Comparison of ENCODE assay signal across 1 cellular context in the genomic region with DNA sequence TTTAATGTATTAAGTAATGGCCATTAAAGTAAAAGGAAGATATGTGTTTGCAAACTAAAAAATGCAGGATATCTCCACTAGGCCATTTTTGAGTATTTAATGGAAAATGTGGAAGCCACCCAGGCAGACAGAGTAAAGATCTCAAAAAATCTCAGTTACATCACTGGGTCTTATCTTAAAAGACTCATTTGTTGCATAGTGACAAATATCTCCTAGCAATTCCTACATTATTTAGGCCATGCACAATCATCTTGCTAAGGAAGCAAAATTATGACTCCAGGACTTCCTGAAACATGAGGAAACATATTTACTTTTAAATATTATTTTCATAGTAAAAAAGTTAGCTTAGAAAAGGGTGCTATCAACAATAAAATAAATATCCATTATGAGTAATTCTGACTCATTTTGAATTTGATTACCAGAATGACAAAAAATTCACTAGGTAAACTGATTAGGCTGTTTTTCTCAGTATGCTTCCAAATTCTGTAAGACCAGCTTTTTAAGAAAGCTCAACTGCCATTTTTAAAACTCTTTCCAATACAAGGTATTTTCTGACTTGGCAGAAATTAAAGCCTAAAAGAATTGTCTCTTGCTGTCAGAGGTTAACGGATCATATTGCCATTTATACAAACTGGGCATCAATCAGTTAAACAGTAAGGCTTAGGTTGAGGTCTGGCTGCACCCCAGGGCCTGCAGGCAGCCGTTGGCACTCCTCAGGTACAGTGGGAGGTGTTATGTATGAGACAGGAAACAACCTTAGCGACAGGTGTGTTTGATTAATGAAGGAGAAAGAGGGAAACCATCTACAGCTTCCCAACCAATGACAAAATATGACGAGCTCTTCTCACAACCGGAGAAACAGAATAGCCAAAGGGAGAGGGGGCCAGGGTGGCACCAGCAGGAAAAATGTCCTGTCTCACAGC.
TF ChIP-seq lines count a peak whose summit lies in the region.

No MANE protein-coding gene starts in this region.

TF ChIP-seq in GM23338, 12 proteins besides CTCF, POLR2A, EP300 and RAD21 (continued from another document):
- TF ChIP-seq, protein P1, sequence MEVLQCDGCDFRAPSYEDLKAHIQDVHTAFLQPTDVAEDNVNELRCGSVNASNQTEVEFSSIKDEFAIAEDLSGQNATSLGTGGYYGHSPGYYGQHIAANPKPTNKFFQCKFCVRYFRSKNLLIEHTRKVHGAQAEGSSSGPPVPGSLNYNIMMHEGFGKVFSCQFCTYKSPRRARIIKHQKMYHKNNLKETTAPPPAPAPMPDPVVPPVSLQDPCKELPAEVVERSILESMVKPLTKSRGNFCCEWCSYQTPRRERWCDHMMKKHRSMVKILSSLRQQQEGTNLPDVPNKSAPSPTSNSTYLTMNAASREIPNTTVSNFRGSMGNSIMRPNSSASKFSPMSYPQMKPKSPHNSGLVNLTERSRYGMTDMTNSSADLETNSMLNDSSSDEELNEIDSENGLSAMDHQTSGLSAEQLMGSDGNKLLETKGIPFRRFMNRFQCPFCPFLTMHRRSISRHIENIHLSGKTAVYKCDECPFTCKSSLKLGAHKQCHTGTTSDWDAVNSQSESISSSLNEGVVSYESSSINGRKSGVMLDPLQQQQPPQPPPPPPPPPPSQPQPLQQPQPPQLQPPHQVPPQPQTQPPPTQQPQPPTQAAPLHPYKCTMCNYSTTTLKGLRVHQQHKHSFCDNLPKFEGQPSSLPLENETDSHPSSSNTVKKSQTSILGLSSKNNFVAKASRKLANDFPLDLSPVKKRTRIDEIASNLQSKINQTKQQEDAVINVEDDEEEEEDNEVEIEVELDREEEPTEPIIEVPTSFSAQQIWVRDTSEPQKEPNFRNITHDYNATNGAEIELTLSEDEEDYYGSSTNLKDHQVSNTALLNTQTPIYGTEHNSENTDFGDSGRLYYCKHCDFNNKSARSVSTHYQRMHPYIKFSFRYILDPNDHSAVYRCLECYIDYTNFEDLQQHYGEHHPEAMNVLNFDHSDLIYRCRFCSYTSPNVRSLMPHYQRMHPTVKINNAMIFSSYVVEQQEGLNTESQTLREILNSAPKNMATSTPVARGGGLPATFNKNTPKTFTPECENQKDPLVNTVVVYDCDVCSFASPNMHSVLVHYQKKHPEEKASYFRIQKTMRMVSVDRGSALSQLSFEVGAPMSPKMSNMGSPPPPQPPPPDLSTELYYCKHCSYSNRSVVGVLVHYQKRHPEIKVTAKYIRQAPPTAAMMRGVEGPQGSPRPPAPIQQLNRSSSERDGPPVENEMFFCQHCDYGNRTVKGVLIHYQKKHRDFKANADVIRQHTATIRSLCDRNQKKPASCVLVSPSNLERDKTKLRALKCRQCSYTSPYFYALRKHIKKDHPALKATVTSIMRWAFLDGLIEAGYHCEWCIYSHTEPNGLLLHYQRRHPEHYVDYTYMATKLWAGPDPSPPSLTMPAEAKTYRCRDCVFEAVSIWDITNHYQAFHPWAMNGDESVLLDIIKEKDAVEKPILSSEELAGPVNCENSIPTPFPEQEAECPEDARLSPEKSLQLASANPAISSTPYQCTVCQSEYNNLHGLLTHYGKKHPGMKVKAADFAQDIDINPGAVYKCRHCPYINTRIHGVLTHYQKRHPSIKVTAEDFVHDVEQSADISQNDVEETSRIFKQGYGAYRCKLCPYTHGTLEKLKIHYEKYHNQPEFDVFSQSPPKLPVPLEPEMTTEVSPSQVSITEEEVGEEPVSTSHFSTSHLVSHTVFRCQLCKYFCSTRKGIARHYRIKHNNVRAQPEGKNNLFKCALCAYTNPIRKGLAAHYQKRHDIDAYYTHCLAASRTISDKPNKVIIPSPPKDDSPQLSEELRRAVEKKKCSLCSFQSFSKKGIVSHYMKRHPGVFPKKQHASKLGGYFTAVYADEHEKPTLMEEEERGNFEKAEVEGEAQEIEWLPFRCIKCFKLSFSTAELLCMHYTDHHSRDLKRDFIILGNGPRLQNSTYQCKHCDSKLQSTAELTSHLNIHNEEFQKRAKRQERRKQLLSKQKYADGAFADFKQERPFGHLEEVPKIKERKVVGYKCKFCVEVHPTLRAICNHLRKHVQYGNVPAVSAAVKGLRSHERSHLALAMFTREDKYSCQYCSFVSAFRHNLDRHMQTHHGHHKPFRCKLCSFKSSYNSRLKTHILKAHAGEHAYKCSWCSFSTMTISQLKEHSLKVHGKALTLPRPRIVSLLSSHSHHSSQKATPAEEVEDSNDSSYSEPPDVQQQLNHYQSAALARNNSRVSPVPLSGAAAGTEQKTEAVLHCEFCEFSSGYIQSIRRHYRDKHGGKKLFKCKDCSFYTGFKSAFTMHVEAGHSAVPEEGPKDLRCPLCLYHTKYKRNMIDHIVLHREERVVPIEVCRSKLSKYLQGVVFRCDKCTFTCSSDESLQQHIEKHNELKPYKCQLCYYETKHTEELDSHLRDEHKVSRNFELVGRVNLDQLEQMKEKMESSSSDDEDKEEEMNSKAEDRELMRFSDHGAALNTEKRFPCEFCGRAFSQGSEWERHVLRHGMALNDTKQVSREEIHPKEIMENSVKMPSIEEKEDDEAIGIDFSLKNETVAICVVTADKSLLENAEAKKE (CRISPR knock-in tag; IDR thresholded peaks at IDR 0.05): no peak
